18 cellular contexts compared by ENCODE assay signal in genomic region chr7:84549409-84549808, GRCh38.
DNase-seq lines count a peak whose midpoint lies in the region; FAIRE-seq and TF ChIP-seq lines count a peak whose summit lies in the region.
"Had no signal": no experiment of that assay in that cellular context is flagged by ENCODE, and none has a peak within 500 bp of the region (broad histone marks: within the 10 kb centered on the region; RNA-seq: fewer than 3 reads in every experiment).

No MANE protein-coding gene starts in this region.

- H3K27ac Mint-ChIP-seq in astrocyte (ENCODE audit: unreplicated experiment) = peak overlapping the region; percentile 93
- H3K27ac Mint-ChIP-seq in neural progenitor cell = no peak overlapping the region
- H3K27ac Mint-ChIP-seq: T-helper 17 cell had no signal

- TF ChIP-seq EP300 in Ishikawa (IDR thresholded peaks at IDR 0.05; ENCODE audit: borderline replicate concordance) = no peak

- H3K79me2 ChIP-seq in astrocyte (ENCODE audit: insufficient read depth, low read length) (no peaks in the 10 kb centered on the region), neural progenitor cell (ENCODE audit: low read depth) (no peaks in the 10 kb centered on the region)

- H3K36me3 ChIP-seq in astrocyte (ENCODE audit: insufficient read depth, low read length) (no peaks in the 10 kb centered on the region), neural progenitor cell (no peaks in the 10 kb centered on the region)
- H3K36me3 ChIP-seq: BE2C had no signal

- DNase-seq in DMS114 treated with DMSO at 0.1 percent for 48 hours (lab: John Stamatoyannopoulos, UW; ENCODE audit: unreplicated experiment) = peak; percentile 78
- DNase-seq in astrocyte (ENCODE audit: low read depth) = no peak
- no peak for DNase-seq in neural progenitor cell (ENCODE audit: low spot score)
- DNase-seq in T-helper 1 cell = no peak
- no peak for DNase-seq in epidermal melanocyte (ENCODE audit: insufficient read length, low spot score)
- DNase-seq in activated naive CD4-positive, alpha-beta T cell treated with Interleukin-2 at 50 U/mL for 16 hours = no peak
- DNase-seq: BE2C, DMS79, H7, NCI-H1417 treated with DMSO at 0.1 percent for 48 hours, NCI-H1930, NCI-H2227 treated with DMSO at 0.1 percent for 48 hours, NCI-H510A treated with DMSO at 0.1 percent for 48 hours, NCI-H774, T-helper 17 cell had no signal

- peak overlapping the region; percentile 54 for H3K27ac ChIP-seq in astrocyte (ENCODE audit: low read depth, low read length)
- H3K27ac ChIP-seq in neural progenitor cell = no peak overlapping the region

- H3K4me3 Mint-ChIP-seq in astrocyte (ENCODE audit: unreplicated experiment) = no peak overlapping the region
- no peak overlapping the region for H3K4me3 Mint-ChIP-seq in neural progenitor cell
- H3K4me3 Mint-ChIP-seq: T-helper 17 cell had no signal

- H3K4me3 ChIP-seq in astrocyte (ENCODE audit: insufficient read depth, low read depth, low read length) (no peak overlapping the region), neural progenitor cell (no peak overlapping the region)

- H3K27me3 Mint-ChIP-seq in astrocyte (ENCODE audit: low read depth, unreplicated experiment) = no peaks in the 10 kb centered on the region
- no peaks in the 10 kb centered on the region for H3K27me3 Mint-ChIP-seq in neural progenitor cell (ENCODE audit: insufficient read depth, low read depth)
- H3K27me3 Mint-ChIP-seq: T-helper 17 cell had no signal

- peaks cover 17% of the 10 kb centered on the region for H3F3A ChIP-seq in neural progenitor cell (ENCODE audit: low read depth)

- H3K4me1 Mint-ChIP-seq in astrocyte (ENCODE audit: low read depth, unreplicated experiment) (peaks cover 18% of the 10 kb centered on the region), neural progenitor cell (peaks cover 22% of the 10 kb centered on the region)
- H3K4me1 Mint-ChIP-seq: T-helper 17 cell had no signal

- H4K20me1 ChIP-seq in astrocyte (ENCODE audit: insufficient read depth, low read length) (no peaks in the 10 kb centered on the region), neural progenitor cell (ENCODE audit: low read depth) (no peaks in the 10 kb centered on the region)

- H2AFZ ChIP-seq in astrocyte (ENCODE audit: low read depth, low read length) = no peak overlapping the region
- peak overlapping the region; percentile 64 for H2AFZ ChIP-seq in neural progenitor cell (replicated peaks)

- H3K9me3 ChIP-seq in astrocyte (ENCODE audit: insufficient read depth, low read depth, low read length) (no peaks in the 10 kb centered on the region), neural progenitor cell (ENCODE audit: low read depth) (no peaks in the 10 kb centered on the region)
- H3K9me3 ChIP-seq: BE2C had no signal

- TF ChIP-seq RAD21 in Ishikawa (IDR thresholded peaks at IDR 0.05; ENCODE audit: low read depth) = no peak

- FAIRE-seq in astrocyte (lab: Jason Lieb, UNC) = no peak
- FAIRE-seq: A204.1, GM19239 had no signal

- H3K27me3 ChIP-seq in astrocyte (ENCODE audit: insufficient read depth, low read length) (no peaks in the 10 kb centered on the region), neural progenitor cell (no peaks in the 10 kb centered on the region)
- H3K27me3 ChIP-seq: BE2C had no signal

- H3K4me1 ChIP-seq in astrocyte (ENCODE audit: insufficient read depth, low read length) = no peaks in the 10 kb centered on the region
- H3K4me1 ChIP-seq in neural progenitor cell = peaks cover 22% of the 10 kb centered on the region
- H3K4me1 ChIP-seq: BE2C had no signal

- no peak overlapping the region for H3K9ac ChIP-seq in astrocyte (ENCODE audit: low read length)
- no peak overlapping the region for H3K9ac ChIP-seq in neural progenitor cell

- H3K9me3 Mint-ChIP-seq in astrocyte (ENCODE audit: unreplicated experiment) (peaks cover 3% of the 10 kb centered on the region), neural progenitor cell (peaks cover 7% of the 10 kb centered on the region)

- H3K36me3 Mint-ChIP-seq in astrocyte (ENCODE audit: low read depth, unreplicated experiment) (peaks cover 3% of the 10 kb centered on the region), neural progenitor cell (peaks cover 2% of the 10 kb centered on the region)

- TF ChIP-seq CTCF in astrocyte (IDR thresholded peaks at IDR 0.05; ENCODE audit: insufficient read depth, low read depth, low read length) (no peak), neural progenitor cell (IDR thresholded peaks at IDR 0.05) (no peak)

- H3K4me2 ChIP-seq in astrocyte (ENCODE audit: low read length) = no peak overlapping the region
- H3K4me2 ChIP-seq in neural progenitor cell = peak overlapping the region; percentile 59

TF ChIP-seq in Ishikawa, 13 proteins besides CTCF, POLR2A, EP300 and RAD21:
- TF ChIP-seq FOXM1 (IDR thresholded peaks at IDR 0.05; ENCODE audit: borderline replicate concordance, low read depth) = no peak
- no peak for TF ChIP-seq TAF1 (IDR thresholded peaks at IDR 0.05; ENCODE audit: low read depth)
- peak; percentile 70; the same call in 1 of the 2 replicates for TF ChIP-seq CEBPB (IDR thresholded peaks at IDR 0.05)
- TF ChIP-seq ZBTB7A (IDR thresholded peaks at IDR 0.05; ENCODE audit: low read depth) = no peak
- no peak for TF ChIP-seq NFIC (IDR thresholded peaks at IDR 0.05)
- TF ChIP-seq USF1 (IDR thresholded peaks at IDR 0.05) = no peak
